In the genomic region with DNA sequence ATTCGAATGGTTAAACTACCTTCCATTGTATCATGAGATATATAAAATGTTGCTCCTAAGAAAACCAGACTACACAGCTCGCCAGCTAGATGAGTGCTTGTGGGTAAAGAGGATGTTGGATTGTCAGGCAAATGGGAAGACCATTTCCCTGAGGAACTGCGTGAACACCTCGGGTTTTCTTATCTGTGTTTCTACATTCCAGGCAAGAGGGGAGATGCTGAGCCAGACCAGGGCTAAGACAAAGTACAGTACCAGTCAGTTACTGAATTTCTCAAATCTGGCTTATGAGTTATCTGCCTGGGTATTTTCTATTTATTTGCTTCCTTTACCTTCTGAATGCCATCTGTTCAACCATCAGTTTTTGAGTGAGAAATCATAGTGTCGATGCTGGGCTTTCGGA, we compare ENCODE assay signal across 25 cellular contexts.
"Had no signal": no experiment of that assay in that cellular context is flagged by ENCODE, and none has a peak within 500 bp of the region (broad histone marks: within the 10 kb centered on the region; RNA-seq: fewer than 3 reads in every experiment).

No MANE protein-coding gene starts in this region.

- H3K9me3 ChIP-seq: heart right ventricle, lower lobe of right lung, neutrophil, right lobe of liver, stomach, testis, tibial artery had no signal

- DNase-seq: cerebellar nuclear complex; cortex of kidney; foreskin melanocyte; glutamatergic neuron; heart right ventricle; hippocampal formation; immature natural killer cell; islet precursor cell; kidney glomerular epithelial cell; left ventricle myocardium superior; lower lobe of right lung; natural killer cell; right lobe of liver; small intestine; stimulated activated CD4-positive, alpha-beta T cell treated with anti-CD3 and anti-CD28 coated beads, Interleukin-12 subunit alpha, Interleukin-12 subunit beta, amount 100 ng/mL, for 4 hours; stimulated activated CD4-positive, alpha-beta T cell treated with anti-CD3 and anti-CD28 coated beads, Interleukin-1b, Interleukin-23, amount 100 ng/mL, for 48 hours; stimulated activated CD4-positive, alpha-beta T cell treated with anti-CD3 and anti-CD28 coated beads, Interleukin-4, amount 100 ng/mL, for 1 hour; stimulated activated CD8-positive, alpha-beta memory T cell treated with anti-CD3 and anti-CD28 coated beads, Interleukin-4, amount 100 ng/mL, for 48 hours; stimulated activated naive CD4-positive, alpha-beta T cell treated with Interleukin-2 at 50 U/mL for 16 hours; stomach; testis; tibial artery had no signal

- H3K4me3 ChIP-seq: heart right ventricle, lower lobe of right lung, right lobe of liver, stomach, testis, tibial artery had no signal

- H3K79me2 ChIP-seq: parathyroid adenoma had no signal

- H3K4me1 ChIP-seq: lower lobe of right lung, parathyroid adenoma, right lobe of liver, testis, tibial artery had no signal

- H3K36me3 ChIP-seq: heart right ventricle, lower lobe of right lung, neutrophil, right lobe of liver, stomach, tibial artery had no signal

- FAIRE-seq: small intestine had no signal

- H3K27ac ChIP-seq: epithelial cell of prostate, heart right ventricle, lower lobe of right lung, neutrophil, parathyroid adenoma, right lobe of liver, stomach, testis, tibial artery had no signal

- H2AFZ ChIP-seq: parathyroid adenoma had no signal

- H3K27me3 ChIP-seq: heart right ventricle, neutrophil, right lobe of liver, testis, tibial artery had no signal

- H3K9ac ChIP-seq: parathyroid adenoma had no signal
